ENCODE assay signal across 28 cellular contexts in genomic region chr1:246001821-246002220, GRCh38.
DNase-seq lines count a peak whose midpoint lies in the region; TF ChIP-seq lines count a peak whose summit lies in the region.
"Had no signal": no experiment of that assay in that cellular context is flagged by ENCODE, and none has a peak within 500 bp of the region (broad histone marks: within the 10 kb centered on the region; RNA-seq: fewer than 3 reads in every experiment).

No MANE protein-coding gene starts in this region.

- peaks cover 4% of the 10 kb centered on the region for H3K36me3 Mint-ChIP-seq in osteocyte (ENCODE audit: unreplicated experiment)

- H3K4me1 Mint-ChIP-seq in osteocyte (ENCODE audit: unreplicated experiment): peaks cover 52% of the 10 kb centered on the region
- H3K4me1 Mint-ChIP-seq: activated T-helper 17 cell treated with anti-CD3 and anti-CD28 coated beads, Interleukin-2, amount 50 U/mL, for 72 hours; CD8-positive, alpha-beta memory T cell; T-cell had no signal

- H3K9me3 Mint-ChIP-seq in osteocyte (ENCODE audit: unreplicated experiment): peaks cover 3% of the 10 kb centered on the region
- H3K9me3 Mint-ChIP-seq: activated T-helper 17 cell treated with anti-CD3 and anti-CD28 coated beads, Interleukin-2, amount 50 U/mL, for 72 hours; CD8-positive, alpha-beta memory T cell; dendritic cell treated with granulocyte-macrophage colony-stimulating factor and Interleukin-4, amounts not matched to agents 40 ng/mL and 50 ng/mL, for 4 days; immature natural killer cell; T-cell had no signal

- no peak overlapping the region for H3K9ac ChIP-seq in adipocyte (ENCODE audit: low read length)
- H3K9ac ChIP-seq: parathyroid adenoma had no signal

- H3K36me3 ChIP-seq in adipocyte (ENCODE audit: control insufficient read depth, insufficient read depth, low read length, severe bottlenecking) (no peaks in the 10 kb centered on the region), SJCRH30 (no peaks in the 10 kb centered on the region)
- H3K36me3 ChIP-seq: cardiac muscle cell, esophagus muscularis mucosa, SJSA1, WERI-Rb-1 had no signal

- H3K27me3 ChIP-seq in adipocyte (replicated peaks; ENCODE audit: control insufficient read depth, insufficient read depth, low read length) (no peaks in the 10 kb centered on the region), SJCRH30 (no peaks in the 10 kb centered on the region)
- H3K27me3 ChIP-seq: cardiac muscle cell, esophagus muscularis mucosa, SJSA1, testis had no signal

- peaks cover 18% of the 10 kb centered on the region for H3K4me1 ChIP-seq in adipocyte (ENCODE audit: control insufficient read depth, insufficient read depth, low read length)
- H3K4me1 ChIP-seq in SJCRH30: peaks cover 23% of the 10 kb centered on the region
- H3K4me1 ChIP-seq: parathyroid adenoma, testis had no signal

- peak overlapping the region; percentile 57 for H3K27ac Mint-ChIP-seq in osteocyte (ENCODE audit: unreplicated experiment)
- H3K27ac Mint-ChIP-seq: activated T-helper 17 cell treated with anti-CD3 and anti-CD28 coated beads, Interleukin-2, amount 50 U/mL, for 72 hours; dendritic cell treated with granulocyte-macrophage colony-stimulating factor and Interleukin-4, amounts not matched to agents 40 ng/mL and 50 ng/mL, for 4 days; immature natural killer cell; T-cell had no signal

- H3K4me3 Mint-ChIP-seq in osteocyte (ENCODE audit: unreplicated experiment): no peak overlapping the region
- H3K4me3 Mint-ChIP-seq: activated T-helper 17 cell treated with anti-CD3 and anti-CD28 coated beads, Interleukin-2, amount 50 U/mL, for 72 hours; CD8-positive, alpha-beta memory T cell; dendritic cell treated with granulocyte-macrophage colony-stimulating factor and Interleukin-4, amounts not matched to agents 40 ng/mL and 50 ng/mL, for 4 days; immature natural killer cell; T-cell had no signal

- H3K4me3 ChIP-seq in adipocyte (ENCODE audit: low read length) (no peak overlapping the region), SJCRH30 (no peak overlapping the region)
- H3K4me3 ChIP-seq: cardiac muscle cell, esophagus muscularis mucosa, SJSA1, testis had no signal

- peak; percentile 20 for DNase-seq in H4 (ENCODE audit: low spot score)
- peak; percentile 19 for DNase-seq in adipocyte (ENCODE audit: low read depth)
- DNase-seq in fibroblast of peridontal ligament (ENCODE audit: extremely low read depth): peak; percentile 94
- no peak for DNase-seq in osteocyte (ENCODE audit: extremely low spot score, unreplicated experiment)
- DNase-seq in caudate nucleus (lab: John Stamatoyannopoulos, UW): no peak
- no peak for DNase-seq in SJCRH30
- DNase-seq in NOMO-1 treated with dmso at 0.1 percent for 144 hours (lab: John Stamatoyannopoulos, UW; ENCODE audit: unreplicated experiment): no peak
- DNase-seq: activated CD4-positive, alpha-beta T cell treated with anti-CD3 and anti-CD28 coated beads for 4 hours; activated naive CD4-positive, alpha-beta T cell treated with anti-CD3 and anti-CD28 coated beads, Interleukin-2, amount 50 U/mL, for 16 hours; CD8-positive, alpha-beta memory T cell; DMS53; immature natural killer cell; Kasumi-1; left colon; NCI-H1436 treated with DMSO at 0.1 percent for 48 hours; NCI-H2107; NCI-H748 treated with DMSO at 0.1 percent for 48 hours; small intestine; stimulated activated naive CD8-positive, alpha-beta T cell treated with anti-CD3 and anti-CD28 coated beads, Interleukin-15, Interleukin-2, amounts not matched to agents 100 U/mL and 50 U/mL, for 24 hours; T-cell; testis; WERI-Rb-1 had no signal

- no peaks in the 10 kb centered on the region for H3K9me3 ChIP-seq in adipocyte (ENCODE audit: control insufficient read depth, low read length)
- H3K9me3 ChIP-seq in SJCRH30 (replicated peaks): no peaks in the 10 kb centered on the region
- H3K9me3 ChIP-seq: SJSA1, testis had no signal

- no peak overlapping the region for H3K27ac ChIP-seq in caudate nucleus (ENCODE audit: low read depth, low read length)
- no peak overlapping the region for H3K27ac ChIP-seq in SJCRH30
- H3K27ac ChIP-seq: cardiac muscle cell, esophagus muscularis mucosa, parathyroid adenoma, SJSA1, testis, WERI-Rb-1 had no signal

- TF ChIP-seq CTCF in osteocyte (IDR thresholded peaks at IDR 0.05): no peak

- H3K27me3 Mint-ChIP-seq in osteocyte (ENCODE audit: unreplicated experiment): no peaks in the 10 kb centered on the region
- H3K27me3 Mint-ChIP-seq: activated T-helper 17 cell treated with anti-CD3 and anti-CD28 coated beads, Interleukin-2, amount 50 U/mL, for 72 hours; dendritic cell treated with granulocyte-macrophage colony-stimulating factor and Interleukin-4, amounts not matched to agents 40 ng/mL and 50 ng/mL, for 4 days; T-cell had no signal

Comparison
In these comparisons a context has a peak if more than half of its experiments do, and no peak if none do; other contexts are left out.
1. DNase-seq: peak in H4 (single experiment), adipocyte (single experiment) and fibroblast of peridontal ligament (single experiment); none in osteocyte (single experiment), caudate nucleus (0 of 61), SJCRH30 (0 of 2) and NOMO-1 treated with dmso at 0.1 percent for 144 hours (single experiment).